Comparison of ENCODE assay signal across 13 cellular contexts in genomic region chr1:6035719-6036118, GRCh38. TPM values are rescaled to one million over a fixed set of nuclear protein-coding genes. Genes with fewer than 3 reads are reported as not detected.
DNase-seq lines count a peak whose midpoint lies in the region; ATAC-seq and TF ChIP-seq lines count a peak whose summit lies in the region.
"Had no signal": no experiment of that assay in that cellular context is flagged by ENCODE, and none has a peak within 500 bp of the region (broad histone marks: within the 10 kb centered on the region; RNA-seq: fewer than 3 reads in every experiment).

No MANE protein-coding gene starts in this region.

- H3K27ac ChIP-seq in CD8-positive, alpha-beta T cell (ENCODE audit: low read depth, low read length) = no peak overlapping the region
- H3K27ac ChIP-seq: ascending aorta, SJSA1 had no signal

- TF ChIP-seq CTCF in CD8-positive, alpha-beta T cell (IDR thresholded peaks at IDR 0.05) = no peak

- peaks cover 67% of the 10 kb centered on the region for H3K4me1 Mint-ChIP-seq in CD8-positive, alpha-beta T cell (ENCODE audit: low read depth)
- peaks cover 81% of the 10 kb centered on the region for H3K4me1 Mint-ChIP-seq in activated CD8-positive, alpha-beta T cell treated with anti-CD3 and anti-CD28 coated beads, Interleukin-2, amount 10 ng/mL, durations not matched to agents 7 days and 5 days (ENCODE audit: low read depth)

- H3K27ac Mint-ChIP-seq in CD8-positive, alpha-beta T cell = peak overlapping the region; percentile 73
- peak overlapping the region; percentile 14 for H3K27ac Mint-ChIP-seq in activated CD8-positive, alpha-beta T cell treated with anti-CD3 and anti-CD28 coated beads, Interleukin-2, amount 10 ng/mL, durations not matched to agents 7 days and 5 days

- CTCF ChIA-PET in CD8-positive, alpha-beta T cell (lab: Charles Lee) = no interaction called here
- CTCF ChIA-PET in activated CD8-positive, alpha-beta T cell treated with anti-CD3 and anti-CD28 coated beads, Interleukin-2, amount 10 ng/mL, durations not matched to agents 7 days and 5 days (lab: Charles Lee) = interaction anchor here (0.7 kb wide), 1 partner anchor 164 kb away, joined by 3 read pairs; the partner anchor contains the start of gene RPL22

- peaks cover 23% of the 10 kb centered on the region for H3K36me3 ChIP-seq in CD8-positive, alpha-beta T cell (ENCODE audit: insufficient read depth, low read length)
- H3K36me3 ChIP-seq: ascending aorta, SJSA1 had no signal

- intact Hi-C loops in CD8-positive, alpha-beta T cell (cut with DNase I, micrococcal nuclease) = no loop called here

- no peaks in the 10 kb centered on the region for H3K27me3 Mint-ChIP-seq in CD8-positive, alpha-beta T cell (ENCODE audit: low read depth)
- no peaks in the 10 kb centered on the region for H3K27me3 Mint-ChIP-seq in activated CD8-positive, alpha-beta T cell treated with anti-CD3 and anti-CD28 coated beads, Interleukin-2, amount 10 ng/mL, durations not matched to agents 7 days and 5 days (ENCODE audit: low read depth)

- H3K9me3 Mint-ChIP-seq in CD8-positive, alpha-beta T cell = no peaks in the 10 kb centered on the region
- no peaks in the 10 kb centered on the region for H3K9me3 Mint-ChIP-seq in activated CD8-positive, alpha-beta T cell treated with anti-CD3 and anti-CD28 coated beads, Interleukin-2, amount 10 ng/mL, durations not matched to agents 7 days and 5 days (ENCODE audit: insufficient read depth)

- DNase-seq in NCI-H82 (lab: John Stamatoyannopoulos, UW) (peak; percentile 45), NCI-H82 treated with DMSO at 0.1 percent for 48 hours (lab: John Stamatoyannopoulos, UW; ENCODE audit: unreplicated experiment) (no peak), left kidney (ENCODE audit: low read depth, low spot score) (peak; percentile 21), DMS153 treated with DMSO at 0.1 percent for 48 hours (lab: John Stamatoyannopoulos, UW; ENCODE audit: unreplicated experiment) (no peak)
- no peak for DNase-seq in CD8-positive, alpha-beta T cell
- DNase-seq in activated CD8-positive, alpha-beta T cell treated with anti-CD3 and anti-CD28 coated beads, Interleukin-2, amount 10 ng/mL, durations not matched to agents 7 days and 5 days = no peak
- DNase-seq: activated CD4-positive, CD25-positive, alpha-beta regulatory T cell; activated T-cell treated with anti-CD3 and anti-CD28 coated beads for 4 hours; EL had no signal

- no peak overlapping the region for H3K4me3 Mint-ChIP-seq in CD8-positive, alpha-beta T cell
- H3K4me3 Mint-ChIP-seq in activated CD8-positive, alpha-beta T cell treated with anti-CD3 and anti-CD28 coated beads, Interleukin-2, amount 10 ng/mL, durations not matched to agents 7 days and 5 days = no peak overlapping the region

- no peaks in the 10 kb centered on the region for H3K9me3 ChIP-seq in CD8-positive, alpha-beta T cell (ENCODE audit: low read length)
- H3K9me3 ChIP-seq: ascending aorta, SJSA1 had no signal

- H3K27me3 ChIP-seq in CD8-positive, alpha-beta T cell (ENCODE audit: insufficient read depth, low read length) = no peaks in the 10 kb centered on the region
- H3K27me3 ChIP-seq: ascending aorta had no signal

- peaks cover 63% of the 10 kb centered on the region for H3K36me3 Mint-ChIP-seq in CD8-positive, alpha-beta T cell
- peaks cover 61% of the 10 kb centered on the region for H3K36me3 Mint-ChIP-seq in activated CD8-positive, alpha-beta T cell treated with anti-CD3 and anti-CD28 coated beads, Interleukin-2, amount 10 ng/mL, durations not matched to agents 7 days and 5 days (ENCODE audit: low read depth)

- no peak for ATAC-seq in CD8-positive, alpha-beta T cell
- no peak for ATAC-seq in activated CD8-positive, alpha-beta T cell treated with anti-CD3 and anti-CD28 coated beads, Interleukin-2, amount 10 ng/mL, durations not matched to agents 7 days and 5 days
- ATAC-seq in GM19467 (IDR thresholded peaks at IDR 0.05; ENCODE audit: unreplicated experiment) = no peak
- ATAC-seq in HG02884 (IDR thresholded peaks at IDR 0.05; ENCODE audit: unreplicated experiment) = no peak

- POLR2A ChIA-PET in CD8-positive, alpha-beta T cell (lab: Charles Lee) = interaction anchor here (0.6 to 0.9 kb wide), 2 partner anchors 43 to 182 kb away, joined by 3 to 4 read pairs; partner anchors contain the start of gene NPHP4
- POLR2A ChIA-PET in activated CD8-positive, alpha-beta T cell treated with anti-CD3 and anti-CD28 coated beads, Interleukin-2, amount 10 ng/mL, durations not matched to agents 7 days and 5 days (lab: Charles Lee) = interaction anchor here (0.7 to 1.5 kb wide), 2 partner anchors 40 to 41 kb away, joined by 3 read pairs; no protein-coding TSS in a partner anchor

- H3K4me3 ChIP-seq in CD8-positive, alpha-beta T cell (ENCODE audit: low read depth, low read length) = no peak overlapping the region
- H3K4me3 ChIP-seq: ascending aorta, SJSA1 had no signal

- H3K4me1 ChIP-seq in CD8-positive, alpha-beta T cell (ENCODE audit: insufficient read depth, low read length) = peaks cover 70% of the 10 kb centered on the region
- H3K4me1 ChIP-seq: ascending aorta had no signal

RNA-seq across cellular contexts. Expression of gene KCNAB2, which starts 10.0 kb away (rescaled TPM):
- 100 to 1,000 TPM; 152 to 163 TPM for total RNA-seq in CD8-positive, alpha-beta T cell
- total RNA-seq in activated CD8-positive, alpha-beta T cell treated with anti-CD3 and anti-CD28 coated beads, Interleukin-2, amount 10 ng/mL, durations not matched to agents 7 days and 5 days = 100 to 1,000 TPM; 343 to 360 TPM

RNA-seq across cellular contexts. Expression of gene NPHP4, which starts 43.5 kb away (rescaled TPM):
- total RNA-seq in CD8-positive, alpha-beta T cell = 1 to 10 TPM; 3.1 to 3.7 TPM
- total RNA-seq in activated CD8-positive, alpha-beta T cell treated with anti-CD3 and anti-CD28 coated beads, Interleukin-2, amount 10 ng/mL, durations not matched to agents 7 days and 5 days = 10 to 100 TPM; 15.6 to 17.2 TPM

Comparison
In these comparisons a context has a peak if more than half of its experiments do, and no peak if none do; other contexts are left out.
1. DNase-seq: peak in NCI-H82 (single experiment) and left kidney (single experiment); none in NCI-H82 treated with DMSO at 0.1 percent for 48 hours (single experiment), CD8-positive, alpha-beta T cell (0 of 7), activated CD8-positive, alpha-beta T cell treated with anti-CD3 and anti-CD28 coated beads, Interleukin-2, amount 10 ng/mL, durations not matched to agents 7 days and 5 days (single experiment) and DMS153 treated with DMSO at 0.1 percent for 48 hours (single experiment).